In genomic region chr1:165914136-165914798, GRCh38 we compare ENCODE assay signal across 8 cellular contexts.
DNase-seq lines count a peak whose midpoint lies in the region; ATAC-seq lines count a peak whose summit lies in the region.

No MANE protein-coding gene starts in this region.

- H3K4me3 ChIP-seq in effector memory CD4-positive, alpha-beta T cell (ENCODE audit: insufficient read depth, low read depth, low read length, poor library complexity, severe bottlenecking) = no peak overlapping the region
- H3K4me3 ChIP-seq in mesendoderm (ENCODE audit: low read length) = no peak overlapping the region

- H3K23ac ChIP-seq in mesendoderm (ENCODE audit: low read length) = no peak overlapping the region

- no peaks in the 10 kb centered on the region for H3K79me2 ChIP-seq in mesendoderm (ENCODE audit: control insufficient read depth, insufficient read depth, low read length)

- peak; percentile 56 for DNase-seq in COLO668 (lab: John Stamatoyannopoulos, UW; ENCODE audit: unreplicated experiment)
- peak; percentile 59 for DNase-seq in NCI-H748 (lab: John Stamatoyannopoulos, UW; ENCODE audit: unreplicated experiment)
- peak; percentile 56 to 64 for DNase-seq in activated CD4-positive, alpha-beta T cell treated with anti-CD3 and anti-CD28 coated beads, Interleukin-2, amount 50 U/mL, for 4 hours
- peak; percentile 30 to 48 (median 38) for DNase-seq in effector memory CD4-positive, alpha-beta T cell
- peak; percentile 78 for DNase-seq in mesendoderm
- peak; percentile 23 for DNase-seq in stimulated activated CD8-positive, alpha-beta memory T cell treated with anti-CD3 and anti-CD28 coated beads, Interleukin-7, amount 100 ng/mL, for 24 hours (ENCODE audit: low read depth)

- H3K4me2 ChIP-seq in mesendoderm (ENCODE audit: low read length) = no peak overlapping the region

- no peak overlapping the region for H3K9ac ChIP-seq in mesendoderm (ENCODE audit: low read length)

- H3K36me3 ChIP-seq in effector memory CD4-positive, alpha-beta T cell (ENCODE audit: control insufficient read depth, insufficient read depth, low read length) = no peaks in the 10 kb centered on the region
- peaks cover 1% of the 10 kb centered on the region for H3K36me3 ChIP-seq in mesendoderm (ENCODE audit: control insufficient read depth, insufficient read depth, low read length)

- H3K27ac ChIP-seq in effector memory CD4-positive, alpha-beta T cell (ENCODE audit: insufficient read depth, low read length, poor library complexity, severe bottlenecking) = no peak overlapping the region
- no peak overlapping the region for H3K27ac ChIP-seq in mesendoderm (ENCODE audit: low read depth, low read length)

- H3K4ac ChIP-seq in mesendoderm (ENCODE audit: low read depth, low read length) = no peak overlapping the region

- H3K9me3 ChIP-seq in effector memory CD4-positive, alpha-beta T cell (ENCODE audit: control insufficient read depth, low read length) = no peaks in the 10 kb centered on the region

- H2BK15ac ChIP-seq in mesendoderm (replicated peaks; ENCODE audit: low read depth) = no peak overlapping the region

- no peak overlapping the region for H3K56ac ChIP-seq in mesendoderm (ENCODE audit: low read length)

- H2BK5ac ChIP-seq in mesendoderm (ENCODE audit: low read length) = no peak overlapping the region

- H3K4me1 ChIP-seq in effector memory CD4-positive, alpha-beta T cell (ENCODE audit: control insufficient read depth, insufficient read depth, low read length, poor library complexity, severe bottlenecking) = no peaks in the 10 kb centered on the region
- H3K4me1 ChIP-seq in mesendoderm (ENCODE audit: control insufficient read depth, low read depth, low read length) = no peaks in the 10 kb centered on the region

- no peak overlapping the region for H4K5ac ChIP-seq in mesendoderm (ENCODE audit: low read length)

- H3K18ac ChIP-seq in mesendoderm (ENCODE audit: low read length) = no peak overlapping the region

- H2BK120ac ChIP-seq in mesendoderm (ENCODE audit: low read depth, low read length) = no peak overlapping the region

- ATAC-seq in GM19372 (IDR thresholded peaks at IDR 0.05; ENCODE audit: low read depth, unreplicated experiment) = peak; percentile 84
- peak; percentile 84 for ATAC-seq in HG03442 (IDR thresholded peaks at IDR 0.05; ENCODE audit: unreplicated experiment)

- WGBS in mesendoderm (ENCODE audit: extremely low coverage, insufficient coverage, low lambda C conversion rate) = no CpG with 5 or more reads among the region's 4 CpGs

- no peaks in the 10 kb centered on the region for H3K79me1 ChIP-seq in mesendoderm (ENCODE audit: low read length)

- no peaks in the 10 kb centered on the region for H3K27me3 ChIP-seq in effector memory CD4-positive, alpha-beta T cell (replicated peaks; ENCODE audit: control insufficient read depth, insufficient read depth, low read length, poor library complexity, severe bottlenecking)
- no peaks in the 10 kb centered on the region for H3K27me3 ChIP-seq in mesendoderm (ENCODE audit: insufficient read depth, low read length, poor library complexity)

- no peak overlapping the region for H2AK5ac ChIP-seq in mesendoderm (ENCODE audit: low read length)

- H4K8ac ChIP-seq in mesendoderm (ENCODE audit: low read depth, low read length) = no peak overlapping the region

Comparison
In these comparisons a context has a peak if more than half of its experiments do, and no peak if none do; other contexts are left out.
1. DNase-seq: peak in every context shown above with its lines; median percentile 78 in mesendoderm; 60 in activated CD4-positive, alpha-beta T cell treated with anti-CD3 and anti-CD28 coated beads, Interleukin-2, amount 50 U/mL, for 4 hours; 59 in NCI-H748; 56 in COLO668; 38 in effector memory CD4-positive, alpha-beta T cell; 23 in stimulated activated CD8-positive, alpha-beta memory T cell treated with anti-CD3 and anti-CD28 coated beads, Interleukin-7, amount 100 ng/mL, for 24 hours.